Comparison of ENCODE assay signal across 19 cellular contexts in genomic region chr11:109512680-109513079, GRCh38.
DNase-seq lines count a peak whose midpoint lies in the region; ATAC-seq, FAIRE-seq and TF ChIP-seq lines count a peak whose summit lies in the region.
"Had no signal": no experiment of that assay in that cellular context is flagged by ENCODE, and none has a peak within 500 bp of the region (broad histone marks: within the 10 kb centered on the region; RNA-seq: fewer than 3 reads in every experiment).

No MANE protein-coding gene starts in this region.

- no peak overlapping the region for H3K4me3 ChIP-seq in keratinocyte (ENCODE audit: control insufficient read depth in 2 of 3, extremely low read depth in 1 of 3, insufficient read depth in 2 of 3, low read depth in 1 of 3, low read length in 3 of 3)

- no peak overlapping the region for H3K4me2 ChIP-seq in keratinocyte (ENCODE audit: control insufficient read depth, extremely low read depth, insufficient read depth, low read depth, low read length)
- H3K4me2 ChIP-seq: KMS-11 had no signal

- TF ChIP-seq CTCF in keratinocyte (optimal IDR thresholded peaks at IDR 0.05 in 1 of 3, IDR thresholded peaks at IDR 0.05 in 1 of 3, conservative IDR thresholded peaks at IDR 0.05 in 1 of 3; ENCODE audit: extremely low read depth in 1 of 3, insufficient read depth in 2 of 3, low read length in 3 of 3): no peak

- no peak overlapping the region for H3K27ac ChIP-seq in keratinocyte (ENCODE audit: control insufficient read depth, insufficient read depth, low read length)
- H3K27ac ChIP-seq: KMS-11 had no signal

- no peak overlapping the region for H3K9ac ChIP-seq in keratinocyte (ENCODE audit: control insufficient read depth, extremely low read depth, insufficient read depth, low read length)
- H3K9ac ChIP-seq: KMS-11 had no signal

- no peak for FAIRE-seq in keratinocyte (lab: Jason Lieb, UNC)
- FAIRE-seq: kidney had no signal

- dilution Hi-C loops in keratinocyte (cut with MboI; ENCODE audit: extremely low pct_ligation_motif_present, low sequenced_read_pairs): no loop called here

- peaks cover 5% of the 10 kb centered on the region for H3K4me1 ChIP-seq in keratinocyte (ENCODE audit: control insufficient read depth, extremely low read depth, insufficient read depth, low read length)

- H4K20me1 ChIP-seq in keratinocyte (ENCODE audit: control insufficient read depth, extremely low read depth, insufficient read depth, low read length): no peaks in the 10 kb centered on the region

- peak; percentile 41 to 67 for DNase-seq in NOMO-1 (lab: John Stamatoyannopoulos, UW; ENCODE audit: unreplicated experiment in 2 of 2)
- DNase-seq in keratinocyte (ENCODE audit: low read depth, low spot score): no peak
- DNase-seq in NCI-H345 treated with DMSO at 0.1 percent for 48 hours (lab: John Stamatoyannopoulos, UW; ENCODE audit: unreplicated experiment): no peak
- DNase-seq in NCI-H1694 treated with DMSO at 0.1 percent for 48 hours (lab: John Stamatoyannopoulos, UW): no peak
- no peak for DNase-seq in mucosa of gallbladder (ENCODE audit: low spot score)
- DNase-seq: activated naive CD4-positive, alpha-beta T cell treated with Interleukin-2 at 50 U/mL for 16 hours; aorta; effector memory CD4-positive, alpha-beta T cell; hippocampal formation; kidney; naive thymus-derived CD8-positive, alpha-beta T cell; NCI-H1694; NCI-H446; Right ventricle myocardium superior; stimulated activated CD4-positive, alpha-beta T cell treated with anti-CD3 and anti-CD28 coated beads, Interleukin-2, amount 100 ng/mL, for 48 hours; T-helper 1 cell had no signal

- no peaks in the 10 kb centered on the region for H3K79me2 ChIP-seq in keratinocyte (ENCODE audit: control insufficient read depth, insufficient read depth, low read length)

- H2AFZ ChIP-seq in keratinocyte (ENCODE audit: control insufficient read depth, low read length): peak overlapping the region; percentile 3

- H3K9me3 ChIP-seq in keratinocyte (ENCODE audit: control insufficient read depth, low read depth, low read length): no peaks in the 10 kb centered on the region

- peak; percentile 59 for ATAC-seq in GM19452 (IDR thresholded peaks at IDR 0.05; ENCODE audit: unreplicated experiment)
- peak; percentile 73 for ATAC-seq in HG03342 (IDR thresholded peaks at IDR 0.05; ENCODE audit: unreplicated experiment)
- ATAC-seq: naive thymus-derived CD8-positive, alpha-beta T cell had no signal

- no peaks in the 10 kb centered on the region for H3K27me3 ChIP-seq in keratinocyte (ENCODE audit: control insufficient read depth, extremely low read depth, insufficient read depth, low read length)

- no peaks in the 10 kb centered on the region for H3K36me3 ChIP-seq in keratinocyte (ENCODE audit: control insufficient read depth in 2 of 2, extremely low read depth in 1 of 2, insufficient read depth in 2 of 2, low read length in 2 of 2)

- no peaks in the 10 kb centered on the region for H3K9me1 ChIP-seq in keratinocyte (ENCODE audit: control insufficient read depth, extremely low read depth, insufficient read depth, low read length)

Comparison
In these comparisons a context has a peak if more than half of its experiments do, and no peak if none do; other contexts are left out.
1. DNase-seq: peak in NOMO-1 (2 of 2); none in keratinocyte (single experiment), NCI-H345 treated with DMSO at 0.1 percent for 48 hours (single experiment), NCI-H1694 treated with DMSO at 0.1 percent for 48 hours (single experiment) and mucosa of gallbladder (single experiment).